In genomic region chr4:84583871-84584373, GRCh38 we compare ENCODE assay signal across 8 cellular contexts. TPM values are rescaled to one million over a fixed set of nuclear protein-coding genes. Genes with fewer than 3 reads are reported as not detected.
DNase-seq lines count a peak whose midpoint lies in the region; ATAC-seq and TF ChIP-seq lines count a peak whose summit lies in the region.

No MANE protein-coding gene starts in this region.

- H3K4me3 ChIP-seq in AG04449 (ENCODE audit: low read depth, low read length) (peak overlapping the region; percentile 60), HEK293 (ENCODE audit: low read depth, low read length) (peak overlapping the region; percentile 84), kidney epithelial cell (ENCODE audit: low read depth, low read length) (peak overlapping the region; percentile 70), tibial nerve (peak overlapping the region; percentile 47 to 80 (median 60))

- POLR2A ChIA-PET in AG04449 (lab: Yijun Ruan, JAX) (no interaction called here), HEK293 (lab: Yijun Ruan, JAX) (interaction anchor here (1.2 to 1.5 kb wide), 3 partner anchors 9 to 12 kb away, joined by 3 to 5 read pairs (median 3); no protein-coding TSS in a partner anchor)
- POLR2A ChIA-PET in activated naive CD8-positive, alpha-beta T cell treated with anti-CD3 and anti-CD28 coated beads, Interleukin-2, amount 10 ng/mL, durations not matched to agents 7 days and 5 days (lab: Charles Lee) = no interaction called here

- TF ChIP-seq POLR2A in tibial nerve (IDR thresholded peaks at IDR 0.05) = no peak

- no peak for TF ChIP-seq EP300 in tibial nerve (IDR thresholded peaks at IDR 0.05)

- H3K9me3 Mint-ChIP-seq in activated naive CD8-positive, alpha-beta T cell treated with anti-CD3 and anti-CD28 coated beads, Interleukin-2, amount 10 ng/mL, durations not matched to agents 7 days and 5 days = peaks cover 2% of the 10 kb centered on the region

- H3K27me3 ChIP-seq in kidney epithelial cell (ENCODE audit: control insufficient read depth, insufficient read depth, low read length) = no peaks in the 10 kb centered on the region
- H3K27me3 ChIP-seq in tibial nerve = peaks cover 0 to 14% of the 10 kb centered on the region in 2 donors

- H3K9me3 ChIP-seq in HEK293 (ENCODE audit: control insufficient read depth, insufficient read depth, low read depth, low read length) (no peaks in the 10 kb centered on the region), tibial nerve (no peaks in the 10 kb centered on the region)

- TF ChIP-seq CTCF in AG04449 (IDR thresholded peaks at IDR 0.05; ENCODE audit: insufficient read depth, low read length, missing control alignments) (no peak), HEK293 (tag by site-specific recombination; IDR thresholded peaks at IDR 0.05) (no peak), kidney epithelial cell (IDR thresholded peaks at IDR 0.05; ENCODE audit: insufficient read depth, low read length, poor library complexity, severe bottlenecking) (no peak), tibial nerve (IDR thresholded peaks at IDR 0.05) (no peak)

- peaks cover 10% of the 10 kb centered on the region for H3K4me1 Mint-ChIP-seq in activated naive CD8-positive, alpha-beta T cell treated with anti-CD3 and anti-CD28 coated beads, Interleukin-2, amount 10 ng/mL, durations not matched to agents 7 days and 5 days

- H3K27ac ChIP-seq in HEK293 (ENCODE audit: extremely low read depth, low read depth, low read length) (peak overlapping the region; percentile 75; the same call in 1 of the 2 replicates), tibial nerve (peak overlapping the region in 1 of 4 donors; percentile 76)

- H3K4me1 ChIP-seq in HEK293 (ENCODE audit: control insufficient read depth, insufficient read depth, low read length) = no peaks in the 10 kb centered on the region
- peaks cover 0 to 19% (median 2%) of the 10 kb centered on the region in 4 donors for H3K4me1 ChIP-seq in tibial nerve

- CTCF ChIA-PET in AG04449 (lab: Yijun Ruan, JAX) (no interaction called here), HEK293 (lab: Yijun Ruan, JAX) (interaction anchor here (0.6 kb wide), 1 partner anchor 260 kb away, joined by 3 read pairs; no protein-coding TSS in a partner anchor)

- no peak for ATAC-seq in activated naive CD8-positive, alpha-beta T cell treated with anti-CD3 and anti-CD28 coated beads, Interleukin-2, amount 10 ng/mL, durations not matched to agents 7 days and 5 days (ENCODE audit: low read depth)
- no peak for ATAC-seq in HG02763 (IDR thresholded peaks at IDR 0.05; ENCODE audit: unreplicated experiment)
- no peak for ATAC-seq in GM18511 (IDR thresholded peaks at IDR 0.05; ENCODE audit: unreplicated experiment)

- no peak for DNase-seq in AG04449 (ENCODE audit: low read depth, low spot score)
- DNase-seq in activated naive CD8-positive, alpha-beta T cell treated with anti-CD3 and anti-CD28 coated beads, Interleukin-2, amount 10 ng/mL, durations not matched to agents 7 days and 5 days = no peak
- no peak for DNase-seq in kidney epithelial cell (ENCODE audit: low read depth)
- DNase-seq in tibial nerve (ENCODE audit: low spot score in 2 of 2) = no peak
- DNase-seq in globus pallidus (ENCODE audit: low spot score) = no peak

- H3K4me3 Mint-ChIP-seq in activated naive CD8-positive, alpha-beta T cell treated with anti-CD3 and anti-CD28 coated beads, Interleukin-2, amount 10 ng/mL, durations not matched to agents 7 days and 5 days = peak overlapping the region; percentile 76

- H3K36me3 Mint-ChIP-seq in activated naive CD8-positive, alpha-beta T cell treated with anti-CD3 and anti-CD28 coated beads, Interleukin-2, amount 10 ng/mL, durations not matched to agents 7 days and 5 days = no peaks in the 10 kb centered on the region

- WGBS in tibial nerve, 2 donors = 18 to 19% methylated on average over 15 of the region's 15 CpGs

- no peak overlapping the region for H3K27ac Mint-ChIP-seq in activated naive CD8-positive, alpha-beta T cell treated with anti-CD3 and anti-CD28 coated beads, Interleukin-2, amount 10 ng/mL, durations not matched to agents 7 days and 5 days

- H3K36me3 ChIP-seq in HEK293 (ENCODE audit: control insufficient read depth in 2 of 2, insufficient read depth in 1 of 2, low read length in 2 of 2) (no peaks in the 10 kb centered on the region), kidney epithelial cell (ENCODE audit: control insufficient read depth, insufficient read depth, low read length) (no peaks in the 10 kb centered on the region), tibial nerve (no peaks in the 10 kb centered on the region)

- H3K27me3 Mint-ChIP-seq in activated naive CD8-positive, alpha-beta T cell treated with anti-CD3 and anti-CD28 coated beads, Interleukin-2, amount 10 ng/mL, durations not matched to agents 7 days and 5 days = peaks cover 43% of the 10 kb centered on the region

TF ChIP-seq in HEK293, 187 proteins besides CTCF, POLR2A, EP300 and RAD21:
- TF ChIP-seq ZNF266 (tag by site-specific recombination; IDR thresholded peaks at IDR 0.05; ENCODE audit: low read depth) = no peak
- TF ChIP-seq ZNF24 (tag by site-specific recombination; IDR thresholded peaks at IDR 0.05) = 0 out of 2 replicates have a peak, but pooled peaks have one; percentile 32
- TF ChIP-seq ZNF366 (tag by site-specific recombination; conservative IDR thresholded peaks at IDR 0.05) = peak; percentile 37; the same call in 1 of the 2 replicates
- no peak for TF ChIP-seq GLIS2 (tag by site-specific recombination; IDR thresholded peaks at IDR 0.05)
- no peak for TF ChIP-seq RBAK (tag by site-specific recombination; IDR thresholded peaks at IDR 0.05)
- TF ChIP-seq SCRT1 (tag by site-specific recombination; IDR thresholded peaks at IDR 0.05; ENCODE audit: borderline replicate concordance) = no peak
- TF ChIP-seq ZSCAN16 (tag by site-specific recombination; IDR thresholded peaks at IDR 0.05) = no peak
- TF ChIP-seq ZNF239 (tag by site-specific recombination; IDR thresholded peaks at IDR 0.05) = no peak
- no peak for TF ChIP-seq PATZ1 (tag by site-specific recombination; IDR thresholded peaks at IDR 0.05)
- no peak for TF ChIP-seq SALL2 (tag by site-specific recombination; IDR thresholded peaks at IDR 0.05; ENCODE audit: borderline replicate concordance)
- TF ChIP-seq ZFP69B (tag by site-specific recombination; IDR thresholded peaks at IDR 0.05) = no peak
- TF ChIP-seq, protein P1, sequence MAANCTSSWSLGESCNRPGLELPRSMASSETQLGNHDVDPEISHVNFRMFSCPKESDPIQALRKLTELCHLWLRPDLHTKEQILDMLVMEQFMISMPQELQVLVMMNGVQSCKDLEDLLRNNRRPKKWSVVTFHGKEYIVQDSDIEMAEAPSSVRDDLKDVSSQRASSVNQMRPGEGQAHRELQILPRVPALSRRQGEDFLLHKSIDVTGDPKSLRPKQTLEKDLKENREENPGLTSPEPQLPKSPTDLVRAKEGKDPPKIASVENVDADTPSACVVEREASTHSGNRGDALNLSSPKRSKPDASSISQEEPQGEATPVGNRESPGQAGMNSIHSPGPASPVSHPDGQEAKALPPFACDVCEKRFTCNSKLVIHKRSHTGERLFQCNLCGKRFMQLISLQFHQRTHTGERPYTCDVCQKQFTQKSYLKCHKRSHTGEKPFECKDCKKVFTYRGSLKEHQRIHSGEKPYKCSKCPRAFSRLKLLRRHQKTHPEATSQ (tag by site-specific recombination; IDR thresholded peaks at IDR 0.05) = no peak
- no peak for TF ChIP-seq ZNF112 (tag by site-specific recombination; IDR thresholded peaks at IDR 0.05)
- TF ChIP-seq, protein P2, sequence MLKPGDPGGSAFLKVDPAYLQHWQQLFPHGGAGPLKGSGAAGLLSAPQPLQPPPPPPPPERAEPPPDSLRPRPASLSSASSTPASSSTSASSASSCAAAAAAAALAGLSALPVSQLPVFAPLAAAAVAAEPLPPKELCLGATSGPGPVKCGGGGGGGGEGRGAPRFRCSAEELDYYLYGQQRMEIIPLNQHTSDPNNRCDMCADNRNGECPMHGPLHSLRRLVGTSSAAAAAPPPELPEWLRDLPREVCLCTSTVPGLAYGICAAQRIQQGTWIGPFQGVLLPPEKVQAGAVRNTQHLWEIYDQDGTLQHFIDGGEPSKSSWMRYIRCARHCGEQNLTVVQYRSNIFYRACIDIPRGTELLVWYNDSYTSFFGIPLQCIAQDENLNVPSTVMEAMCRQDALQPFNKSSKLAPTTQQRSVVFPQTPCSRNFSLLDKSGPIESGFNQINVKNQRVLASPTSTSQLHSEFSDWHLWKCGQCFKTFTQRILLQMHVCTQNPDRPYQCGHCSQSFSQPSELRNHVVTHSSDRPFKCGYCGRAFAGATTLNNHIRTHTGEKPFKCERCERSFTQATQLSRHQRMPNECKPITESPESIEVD (tag by site-specific recombination; IDR thresholded peaks at IDR 0.05) = no peak
- TF ChIP-seq ZNF324 (tag by site-specific recombination; IDR thresholded peaks at IDR 0.05) = no peak

RNA-seq across cellular contexts. Expression of gene CDS1, which starts 1.0 kb away (rescaled TPM):
- under 1 TPM; 0.26 to 0.33 TPM for total RNA-seq in activated naive CD8-positive, alpha-beta T cell treated with anti-CD3 and anti-CD28 coated beads, Interleukin-2, amount 10 ng/mL, durations not matched to agents 7 days and 5 days
- 18.8 and 18.9 TPM in 2 replicates for total RNA-seq in kidney epithelial cell
- total RNA-seq in tibial nerve = under 1 TPM; under 0.01 to 0.59 (median 0.25) TPM

Comparison
In these comparisons a context has a peak if more than half of its experiments do, and no peak if none do; other contexts are left out.
1. RNA of gene CDS1, which starts 1.0 kb away (total RNA-seq): 18.8 to 18.9 TPM in kidney epithelial cell; 0.26 to 0.33 TPM in activated naive CD8-positive, alpha-beta T cell treated with anti-CD3 and anti-CD28 coated beads, Interleukin-2, amount 10 ng/mL, durations not matched to agents 7 days and 5 days and under 0.01 to 0.59 TPM in tibial nerve; every median in the first group is over 10 times any median in the second.
2. Peak in every context shown above with its lines, with median percentiles within 50 percentile points of each other: H3K4me3 ChIP-seq.